26 cellular contexts compared by ENCODE assay signal in the genomic region with DNA sequence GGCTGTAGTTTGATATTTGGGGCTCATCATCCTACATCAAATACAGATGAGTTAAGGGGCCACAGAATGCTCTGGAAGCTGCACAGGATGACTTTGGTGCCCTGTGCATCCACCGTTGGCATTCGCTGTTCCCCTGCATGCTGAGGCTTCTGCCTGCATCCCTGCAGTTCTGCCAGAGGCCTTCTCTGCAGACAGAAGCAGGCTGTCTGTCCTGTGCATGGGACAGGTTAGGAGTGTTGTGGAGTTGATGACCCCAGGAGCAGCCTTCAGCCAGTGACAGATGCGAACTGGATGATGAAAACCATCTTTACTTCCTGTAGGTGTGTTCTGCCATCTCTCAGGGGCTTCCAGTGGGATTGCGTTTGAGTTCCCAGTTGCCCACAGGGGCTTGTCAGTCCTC. TPM values are rescaled to one million over a fixed set of nuclear protein-coding genes. Genes with fewer than 3 reads are reported as not detected.
DNase-seq lines count a peak whose midpoint lies in the region; ATAC-seq and TF ChIP-seq lines count a peak whose summit lies in the region.
"Had no signal": no experiment of that assay in that cellular context is flagged by ENCODE, and none has a peak within 500 bp of the region (broad histone marks: within the 10 kb centered on the region; RNA-seq: fewer than 3 reads in every experiment).

No MANE protein-coding gene starts in this region.

- H2BK15ac ChIP-seq in mesendoderm (replicated peaks; ENCODE audit: low read depth): no peak overlapping the region

- TF ChIP-seq CTCF in activated CD8-positive, alpha-beta T cell treated with anti-CD3 and anti-CD28 coated beads for 36 hours (IDR thresholded peaks at IDR 0.05): no peak

- H2BK120ac ChIP-seq in mesendoderm (ENCODE audit: low read depth, low read length): peak overlapping the region; percentile 62

- H3K4ac ChIP-seq in mesendoderm (ENCODE audit: low read depth, low read length): peak overlapping the region; percentile 22

- peak overlapping the region; percentile 92 for H2BK5ac ChIP-seq in mesendoderm (ENCODE audit: low read length)

- no peaks in the 10 kb centered on the region for H3K79me2 ChIP-seq in mesendoderm (ENCODE audit: control insufficient read depth, insufficient read depth, low read length)

- intact Hi-C loops in CD4-positive, alpha-beta memory T cell (cut with micrococcal nuclease): loop anchor here (5.0 kb wide), 1 partner anchor 73 kb away; the partner anchor contains the start of gene IGFBP4
- intact Hi-C loops in activated CD8-positive, alpha-beta T cell treated with anti-CD3 and anti-CD28 coated beads for 36 hours (cut with micrococcal nuclease): loop anchor here (5.0 kb wide), 1 partner anchor 33 kb away; no protein-coding TSS in a partner anchor

- no CpG with 5 or more reads among the region's 4 CpGs for WGBS in mesendoderm (ENCODE audit: extremely low coverage, insufficient coverage, low lambda C conversion rate)

- H3K4me3 ChIP-seq in CD4-positive, alpha-beta memory T cell (ENCODE audit: low read length in 2 of 2): peak overlapping the region in 1 of 2 donors; percentile 30
- no peak overlapping the region for H3K4me3 ChIP-seq in mesendoderm (ENCODE audit: low read length)
- H3K4me3 ChIP-seq: skin epidermis had no signal

- no peaks in the 10 kb centered on the region for H3K9me3 Mint-ChIP-seq in T-helper 1 cell treated with Interleukin-12 subunit alpha and Interleukin-12 subunit beta and Interleukin-4 antibody, amounts not matched to agents 30 μg/mL and 1 μg/mL, for 36 hours
- H3K9me3 Mint-ChIP-seq in CD4-positive, alpha-beta memory T cell: peaks cover 0 to 5% (median 0%) of the 10 kb centered on the region in 8 donors
- H3K9me3 Mint-ChIP-seq in activated CD8-positive, alpha-beta T cell treated with anti-CD3 and anti-CD28 coated beads for 36 hours: no peaks in the 10 kb centered on the region
- H3K9me3 Mint-ChIP-seq: nephron had no signal

- H3K27me3 ChIP-seq in CD4-positive, alpha-beta memory T cell (ENCODE audit: insufficient read depth, low read length): no peaks in the 10 kb centered on the region
- no peaks in the 10 kb centered on the region for H3K27me3 ChIP-seq in mesendoderm (ENCODE audit: insufficient read depth, low read length, poor library complexity)

- no peaks in the 10 kb centered on the region for H3K36me3 ChIP-seq in CD4-positive, alpha-beta memory T cell (ENCODE audit: insufficient read depth, low read length)
- H3K36me3 ChIP-seq in mesendoderm (ENCODE audit: control insufficient read depth, insufficient read depth, low read length): no peaks in the 10 kb centered on the region

- H3K4me2 ChIP-seq in mesendoderm (ENCODE audit: low read length): no peak overlapping the region

- peaks cover 59% of the 10 kb centered on the region for H3K4me1 ChIP-seq in CD4-positive, alpha-beta memory T cell (ENCODE audit: insufficient read depth, low read length)
- H3K4me1 ChIP-seq in mesendoderm (ENCODE audit: control insufficient read depth, low read depth, low read length): peaks cover 18% of the 10 kb centered on the region

- peaks cover 61% of the 10 kb centered on the region for H3K4me1 Mint-ChIP-seq in T-helper 1 cell treated with Interleukin-12 subunit alpha and Interleukin-12 subunit beta and Interleukin-4 antibody, amounts not matched to agents 30 μg/mL and 1 μg/mL, for 36 hours (ENCODE audit: low read depth)
- peaks cover 45 to 68% (median 54%) of the 10 kb centered on the region in 4 donors for H3K4me1 Mint-ChIP-seq in CD4-positive, alpha-beta memory T cell
- peaks cover 54% of the 10 kb centered on the region for H3K4me1 Mint-ChIP-seq in activated CD8-positive, alpha-beta T cell treated with anti-CD3 and anti-CD28 coated beads for 36 hours (ENCODE audit: low read depth)

- peak overlapping the region; percentile 96 for H2AK5ac ChIP-seq in mesendoderm (ENCODE audit: low read length)

- H3K23ac ChIP-seq in mesendoderm (ENCODE audit: low read length): no peak overlapping the region

- DNase-seq in T-helper 1 cell (no peak), mesendoderm (no peak), AG08396 (ENCODE audit: low spot score) (no peak), germinal center (ENCODE audit: low spot score) (no peak), CD1c-positive myeloid dendritic cell (ENCODE audit: extremely low spot score) (no peak)
- no peak for DNase-seq in CD4-positive, alpha-beta memory T cell
- DNase-seq in activated CD8-positive, alpha-beta T cell treated with anti-CD3 and anti-CD28 coated beads for 36 hours: no peak
- DNase-seq: activated CD4-positive, CD25-positive, alpha-beta regulatory T cell; activated naive CD4-positive, alpha-beta T cell treated with anti-CD3 and anti-CD28 coated beads, Interleukin-2, amount 50 U/mL, for 16 hours; dermis blood vessel endothelial cell; erythroblast; foreskin melanocyte; H7; hypothalamus; NCI-H1436 treated with DMSO at 0.1 percent for 48 hours; NCI-H774; OCI-M1; stimulated activated CD4-positive, alpha-beta T cell treated with anti-CD3 and anti-CD28 coated beads, Interleukin-2, amount 100 ng/mL, for 48 hours had no signal

- H3K18ac ChIP-seq in mesendoderm (ENCODE audit: low read length): peak overlapping the region; percentile 3

- no peak overlapping the region for H4K8ac ChIP-seq in mesendoderm (ENCODE audit: low read depth, low read length)

- H3K79me1 ChIP-seq in mesendoderm (ENCODE audit: low read length): no peaks in the 10 kb centered on the region

- POLR2A ChIA-PET in CD4-positive, alpha-beta memory T cell (lab: Charles Lee; ENCODE audit: partially characterized antibody): interaction anchor here (1.0 to 3.8 kb wide), 7 partner anchors 17 to 34 kb away, joined by 3 to 15 read pairs (median 4); no protein-coding TSS in a partner anchor
- POLR2A ChIA-PET in activated CD8-positive, alpha-beta T cell treated with anti-CD3 and anti-CD28 coated beads for 36 hours (lab: Charles Lee): interaction anchor here (1.4 to 1.7 kb wide), 2 partner anchors 27 to 97 kb away, joined by 3 to 4 read pairs; partner anchors contain the start of gene TOP2A

- peak overlapping the region; percentile 5 for H3K9ac ChIP-seq in mesendoderm (ENCODE audit: low read length)

- H3K27ac ChIP-seq in CD4-positive, alpha-beta memory T cell (ENCODE audit: low read depth, low read length): peak overlapping the region; percentile 3
- H3K27ac ChIP-seq in mesendoderm (ENCODE audit: low read depth, low read length): no peak overlapping the region
- H3K27ac ChIP-seq: 22Rv1 had no signal

- H3K27me3 Mint-ChIP-seq in T-helper 1 cell treated with Interleukin-12 subunit alpha and Interleukin-12 subunit beta and Interleukin-4 antibody, amounts not matched to agents 30 μg/mL and 1 μg/mL, for 36 hours (ENCODE audit: low read depth): no peaks in the 10 kb centered on the region
- peaks cover 0 to 2% of the 10 kb centered on the region in 2 donors for H3K27me3 Mint-ChIP-seq in CD4-positive, alpha-beta memory T cell
- H3K27me3 Mint-ChIP-seq in activated CD8-positive, alpha-beta T cell treated with anti-CD3 and anti-CD28 coated beads for 36 hours: peaks cover 4% of the 10 kb centered on the region

- no peak for ATAC-seq in activated CD8-positive, alpha-beta T cell treated with anti-CD3 and anti-CD28 coated beads for 36 hours

- peak overlapping the region; percentile 73 for H4K5ac ChIP-seq in mesendoderm (ENCODE audit: low read length)

- peaks cover 19% of the 10 kb centered on the region for H3K36me3 Mint-ChIP-seq in T-helper 1 cell treated with Interleukin-12 subunit alpha and Interleukin-12 subunit beta and Interleukin-4 antibody, amounts not matched to agents 30 μg/mL and 1 μg/mL, for 36 hours (ENCODE audit: low read depth)
- H3K36me3 Mint-ChIP-seq in CD4-positive, alpha-beta memory T cell: no peaks in the 10 kb centered on the region
- peaks cover 8% of the 10 kb centered on the region for H3K36me3 Mint-ChIP-seq in activated CD8-positive, alpha-beta T cell treated with anti-CD3 and anti-CD28 coated beads for 36 hours (ENCODE audit: low read depth)

- peak overlapping the region; percentile 95 for H3K27ac Mint-ChIP-seq in T-helper 1 cell treated with Interleukin-12 subunit alpha and Interleukin-12 subunit beta and Interleukin-4 antibody, amounts not matched to agents 30 μg/mL and 1 μg/mL, for 36 hours
- peak overlapping the region; percentile 89 to 99 (median 96) for H3K27ac Mint-ChIP-seq in CD4-positive, alpha-beta memory T cell
- H3K27ac Mint-ChIP-seq in activated CD8-positive, alpha-beta T cell treated with anti-CD3 and anti-CD28 coated beads for 36 hours: peak overlapping the region; percentile 82
- H3K27ac Mint-ChIP-seq: nephron, progenitor cell of endocrine pancreas had no signal

- H3K56ac ChIP-seq in mesendoderm (ENCODE audit: low read length): peak overlapping the region; percentile 75

- H3K9me3 ChIP-seq in CD4-positive, alpha-beta memory T cell (ENCODE audit: control insufficient read depth in 1 of 2, low read length in 2 of 2): no peaks in the 10 kb centered on the region

- CTCF ChIA-PET in CD4-positive, alpha-beta memory T cell (lab: Charles Lee; ENCODE audit: partially characterized antibody): interaction anchor here (0.9 to 1.1 kb wide), 2 partner anchors 18 to 39 kb away, joined by 3 read pairs; no protein-coding TSS in a partner anchor
- CTCF ChIA-PET in activated CD8-positive, alpha-beta T cell treated with anti-CD3 and anti-CD28 coated beads for 36 hours (lab: Charles Lee): interaction anchor here (1.4 kb wide), 1 partner anchor 18 kb away, joined by 4 read pairs; no protein-coding TSS in a partner anchor

- H3K4me3 Mint-ChIP-seq in T-helper 1 cell treated with Interleukin-12 subunit alpha and Interleukin-12 subunit beta and Interleukin-4 antibody, amounts not matched to agents 30 μg/mL and 1 μg/mL, for 36 hours: peak overlapping the region; percentile 87
- H3K4me3 Mint-ChIP-seq in CD4-positive, alpha-beta memory T cell: peak overlapping the region in 7 of 8 donors; percentile 76 to 91 (median 84)
- H3K4me3 Mint-ChIP-seq in activated CD8-positive, alpha-beta T cell treated with anti-CD3 and anti-CD28 coated beads for 36 hours: no peak overlapping the region
- H3K4me3 Mint-ChIP-seq: nephron had no signal

RNA-seq across cellular contexts. Expression of gene TNS4, which starts 13.6 kb away (rescaled TPM):
- 1 to 10 TPM in 1 of 2 experiments, under 1 TPM in 1; 0.25 to 1.8 TPM for total RNA-seq in CD4-positive, alpha-beta memory T cell
- polyA plus RNA-seq in CD4-positive, alpha-beta memory T cell: under 1 TPM; 0.18 to 0.33 TPM
- 1 to 10 TPM; 5.8 to 6.3 TPM for total RNA-seq in activated CD8-positive, alpha-beta T cell treated with anti-CD3 and anti-CD28 coated beads for 36 hours
- polyA plus RNA-seq in mesendoderm (2013, experiment 1 of 2): 5.7 TPM
- polyA plus RNA-seq in mesendoderm (2013, experiment 2 of 2): 4.9 TPM
- total RNA-seq: dermis blood vessel endothelial cell, kidney epithelial cell, lung microvascular endothelial cell, progenitor cell of endocrine pancreas had no signal

RNA-seq across cellular contexts. Expression of gene CCR7, which starts 50.3 kb away (rescaled TPM):
- total RNA-seq in CD4-positive, alpha-beta memory T cell: 100 to 1,000 TPM; 268 to 269 TPM
- polyA plus RNA-seq in CD4-positive, alpha-beta memory T cell: 100 to 1,000 TPM; 436 to 502 TPM
- total RNA-seq in activated CD8-positive, alpha-beta T cell treated with anti-CD3 and anti-CD28 coated beads for 36 hours: 100 to 1,000 TPM; 297 to 302 TPM
- polyA plus RNA-seq in mesendoderm (2013, experiment 1 of 2): 3.8 TPM
- 3.8 TPM for polyA plus RNA-seq in mesendoderm (2013, experiment 2 of 2)
- total RNA-seq: kidney epithelial cell, lung microvascular endothelial cell, MCF 10A, progenitor cell of endocrine pancreas had no signal
